ENCODE assay signal across 13 cellular contexts in genomic region chr1:117826551-117827078, GRCh38.
A peak's percentile ranks its signal among the peaks of the same experiment; 100 is the strongest.
DNase-seq lines count a peak whose midpoint lies in the region; ATAC-seq, FAIRE-seq and TF ChIP-seq lines count a peak whose summit lies in the region.
"Had no signal": no experiment of that assay in that cellular context is flagged by ENCODE, and none has a peak within 500 bp of the region (broad histone marks: within the 10 kb centered on the region; RNA-seq: fewer than 3 reads in every experiment).

No MANE protein-coding gene starts in this region.

- DNase-seq in AG08395 (ENCODE audit: low spot score): peak; percentile 83
- peak; percentile 87 for DNase-seq in MG63
- DNase-seq in endothelial cell of umbilical vein (ENCODE audit: low read depth, low spot score): peak; percentile 67
- DNase-seq in mucosa of descending colon: peak in 1 of 3 donors; percentile 22
- no peak for DNase-seq in NCI-H2227 (lab: John Stamatoyannopoulos, UW; ENCODE audit: unreplicated experiment)
- DNase-seq in SIG-M5 (lab: John Stamatoyannopoulos, UW): no peak
- DNase-seq in erythroblast (lab: John Stamatoyannopoulos, UW): no peak
- DNase-seq: DMS79; naive B cell; NCI-H1092; stimulated activated naive CD4-positive, alpha-beta T cell treated with Interleukin-2 at 50 U/mL for 16 hours had no signal

- no peak overlapping the region for H3K9ac ChIP-seq in endothelial cell of umbilical vein (replicated peaks; ENCODE audit: extremely low read depth, insufficient read depth, low read length)

- CTCF ChIA-PET in endothelial cell of umbilical vein (lab: Charles Lee): interaction anchor here (1.0 to 2.7 kb wide), 6 partner anchors 8 to 102 kb away, joined by 3 to 9 read pairs (median 4); no protein-coding TSS in a partner anchor

- H3K4me1 ChIP-seq in endothelial cell of umbilical vein (ENCODE audit: control insufficient read depth, extremely low read depth, insufficient read depth, low read length) (peaks cover 37% of the 10 kb centered on the region), mucosa of descending colon (ENCODE audit: low read depth) (no peaks in the 10 kb centered on the region)

- no peak overlapping the region for H3K4me3 ChIP-seq in MG63
- no peak overlapping the region for H3K4me3 ChIP-seq in endothelial cell of umbilical vein (replicated peaks in 1 of 3; ENCODE audit: insufficient read depth in 1 of 3, low read depth in 1 of 3, low read length in 3 of 3)
- no peak overlapping the region for H3K4me3 ChIP-seq in mucosa of descending colon

- TF ChIP-seq CTCF in endothelial cell of umbilical vein (IDR thresholded peaks at IDR 0.05; ENCODE audit: extremely low read depth in 1 of 2, insufficient read depth in 1 of 2, low read depth in 1 of 2, low read length in 2 of 2) (no peak), mucosa of descending colon (IDR thresholded peaks at IDR 0.05) (no peak)

- intact Hi-C loops in endothelial cell of umbilical vein (cut with micrococcal nuclease) (loop anchor here (10.0 kb wide), 1 partner anchor 742 kb away; no protein-coding TSS in a partner anchor), mucosa of descending colon (cut with DNase I, micrococcal nuclease) (no loop called here)

- peak overlapping the region; percentile 57 for H3K27ac ChIP-seq in endothelial cell of umbilical vein (ENCODE audit: insufficient read depth, low read depth, low read length)
- H3K27ac ChIP-seq: VCaP had no signal

- H2AFZ ChIP-seq in endothelial cell of umbilical vein (ENCODE audit: low read depth, low read length): peak overlapping the region; percentile 64

- peak; percentile 80 for FAIRE-seq in endothelial cell of umbilical vein (lab: Jason Lieb, UNC)

- H3K9me3 ChIP-seq in MG63: peaks cover 9% of the 10 kb centered on the region
- H3K9me3 ChIP-seq in endothelial cell of umbilical vein (replicated peaks; ENCODE audit: control insufficient read depth, insufficient read depth, low read length): no peaks in the 10 kb centered on the region
- H3K9me3 ChIP-seq in mucosa of descending colon: peaks cover 5% of the 10 kb centered on the region

- POLR2A ChIA-PET in endothelial cell of umbilical vein (lab: Charles Lee): no interaction called here

- H3K27me3 ChIP-seq in MG63: no peaks in the 10 kb centered on the region
- H3K27me3 ChIP-seq in endothelial cell of umbilical vein (ENCODE audit: control insufficient read depth in 2 of 2, insufficient read depth in 2 of 2, low read length in 2 of 2): no peaks in the 10 kb centered on the region

- no peaks in the 10 kb centered on the region for H3K9me1 ChIP-seq in endothelial cell of umbilical vein (replicated peaks; ENCODE audit: control insufficient read depth, extremely low read depth, insufficient read depth, low read length)

- no peaks in the 10 kb centered on the region for H4K20me1 ChIP-seq in endothelial cell of umbilical vein (replicated peaks; ENCODE audit: control insufficient read depth, extremely low read depth, insufficient read depth, low read length)

- ATAC-seq in mucosa of descending colon (peak; percentile 47), GM18861 (IDR thresholded peaks at IDR 0.05; ENCODE audit: unreplicated experiment) (no peak)

- no TSS peak for BruUV-seq in endothelial cell of umbilical vein (replicated peaks; lab: Mats Ljungman, UMichigan)

- H3K79me2 ChIP-seq in endothelial cell of umbilical vein (ENCODE audit: control insufficient read depth, insufficient read depth, low read length): no peaks in the 10 kb centered on the region

- H3K36me3 ChIP-seq in MG63 (no peaks in the 10 kb centered on the region), endothelial cell of umbilical vein (ENCODE audit: control insufficient read depth in 2 of 2, extremely low read depth in 1 of 2, insufficient read depth in 2 of 2, low read length in 2 of 2) (no peaks in the 10 kb centered on the region), mucosa of descending colon (ENCODE audit: low read depth) (no peaks in the 10 kb centered on the region)

- TF ChIP-seq POLR2A in endothelial cell of umbilical vein (IDR thresholded peaks at IDR 0.05; ENCODE audit: low read depth, low read length) (no peak), erythroblast (IDR thresholded peaks at IDR 0.05; ENCODE audit: low read length) (no peak)

- dilution Hi-C loops in endothelial cell of umbilical vein (cut with MboI; ENCODE audit: extremely low pct_ligation_motif_present, low sequenced_read_pairs): no loop called here

- H3K4me2 ChIP-seq in endothelial cell of umbilical vein (ENCODE audit: insufficient read depth, low read length): peak overlapping the region; percentile 71

TF ChIP-seq in endothelial cell of umbilical vein, 7 proteins besides CTCF, POLR2A, EP300 and RAD21:
- TF ChIP-seq EZH2 (IDR thresholded peaks at IDR 0.05; ENCODE audit: borderline replicate concordance, low read depth, low read length, severe bottlenecking) (no peak), JUN (IDR thresholded peaks at IDR 0.05; ENCODE audit: borderline replicate concordance, insufficient read depth, insufficient read length, low read depth) (peak; percentile 74), FOS (IDR thresholded peaks at IDR 0.05; ENCODE audit: borderline replicate concordance, insufficient read depth, low read length) (peak; percentile 90), GATA2 (IDR thresholded peaks at IDR 0.05; ENCODE audit: insufficient read depth, insufficient read length, low read depth, low read length) (peak; percentile 24), POLR2AphosphoS5 (IDR thresholded peaks at IDR 0.05; ENCODE audit: insufficient read depth, low read depth, low read length) (no peak), MAX (IDR thresholded peaks at IDR 0.05; ENCODE audit: insufficient read depth, insufficient read length) (no peak), MYC (IDR thresholded peaks at IDR 0.05; ENCODE audit: low read depth, low read length) (no peak)

Comparison
In these comparisons a context has a peak if more than half of its experiments do, and no peak if none do; other contexts are left out.
1. DNase-seq: peak in AG08395 (single experiment), MG63 (single experiment) and endothelial cell of umbilical vein (single experiment); none in NCI-H2227 (single experiment), SIG-M5 (single experiment) and erythroblast (0 of 2).